ENCODE assay signal across 9 cellular contexts in the genomic region with DNA sequence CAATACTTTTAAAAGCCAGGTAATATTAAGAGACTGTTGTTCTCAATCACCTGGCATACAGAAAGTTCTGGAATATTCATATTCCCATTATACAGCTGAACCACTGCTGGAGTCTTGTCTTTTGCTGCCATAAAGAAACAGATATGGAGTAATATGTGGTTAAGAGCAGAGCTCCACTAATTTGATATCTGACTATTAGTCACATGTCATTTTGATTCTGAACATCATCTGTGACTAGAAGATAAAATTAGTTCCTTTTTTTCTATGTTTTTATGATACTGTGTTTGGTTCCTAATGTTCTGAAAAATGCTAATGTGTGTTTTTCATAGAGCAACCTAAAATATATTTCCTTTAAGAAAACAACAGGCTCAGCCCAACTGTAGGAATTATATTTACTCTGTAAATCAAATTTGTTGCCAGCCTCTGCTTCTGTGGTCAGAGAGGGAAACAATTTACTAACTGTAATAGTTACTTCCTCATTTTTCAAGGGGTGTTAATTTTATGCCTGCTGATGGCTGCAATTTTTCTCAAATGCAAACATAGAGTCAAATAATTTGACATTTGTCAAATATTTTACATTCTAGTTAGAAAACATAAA. TPM values are rescaled to one million over a fixed set of nuclear protein-coding genes. Genes with fewer than 3 reads are reported as not detected.
DNase-seq lines count a peak whose midpoint lies in the region; ATAC-seq and TF ChIP-seq lines count a peak whose summit lies in the region.
"Had no signal": no experiment of that assay in that cellular context is flagged by ENCODE, and none has a peak within 500 bp of the region (broad histone marks: within the 10 kb centered on the region; RNA-seq: fewer than 3 reads in every experiment).

No MANE protein-coding gene starts in this region.

- ATAC-seq in GM21526 (IDR thresholded peaks at IDR 0.05; ENCODE audit: low FRiP score, unreplicated experiment) = peak; percentile 53
- ATAC-seq in activated T-helper 17 cell treated with anti-CD3 and anti-CD28 coated beads, Interleukin-2, amount 50 U/mL, for 72 hours (replicated peaks) = no peak

- peak overlapping the region; percentile 25 to 81 (median 66) for H3K4me3 Mint-ChIP-seq in IgD-negative memory B cell
- no peak overlapping the region for H3K4me3 Mint-ChIP-seq in activated T-helper 17 cell treated with anti-CD3 and anti-CD28 coated beads, Interleukin-2, amount 50 U/mL, for 72 hours
- H3K4me3 Mint-ChIP-seq: nephron had no signal

- peaks cover 27 to 44% (median 31%) of the 10 kb centered on the region in 3 donors for H3K4me1 Mint-ChIP-seq in IgD-negative memory B cell
- peaks cover 28% of the 10 kb centered on the region for H3K4me1 Mint-ChIP-seq in activated T-helper 17 cell treated with anti-CD3 and anti-CD28 coated beads, Interleukin-2, amount 50 U/mL, for 72 hours

- no peak overlapping the region for H3K27ac ChIP-seq in caudate nucleus (ENCODE audit: low read depth, low read length)

- peaks cover 2% of the 10 kb centered on the region for H3K36me3 Mint-ChIP-seq in IgD-negative memory B cell
- no peaks in the 10 kb centered on the region for H3K36me3 Mint-ChIP-seq in activated T-helper 17 cell treated with anti-CD3 and anti-CD28 coated beads, Interleukin-2, amount 50 U/mL, for 72 hours (ENCODE audit: low read depth)

- peak; percentile 35 for DNase-seq in GM12865 (ENCODE audit: low read depth)
- peak; percentile 12 for DNase-seq in left kidney (ENCODE audit: low read depth, low spot score)
- DNase-seq in NCI-H1436 treated with DMSO at 0.1 percent for 48 hours (lab: John Stamatoyannopoulos, UW) = no peak
- DNase-seq in caudate nucleus (lab: John Stamatoyannopoulos, UW) = no peak
- no peak for DNase-seq in activated CD4-positive, alpha-beta T cell treated with anti-CD3 and anti-CD28 coated beads, Interleukin-2, amount 50 U/mL, for 48 hours

- no peaks in the 10 kb centered on the region for H3K27me3 Mint-ChIP-seq in IgD-negative memory B cell
- H3K27me3 Mint-ChIP-seq in activated T-helper 17 cell treated with anti-CD3 and anti-CD28 coated beads, Interleukin-2, amount 50 U/mL, for 72 hours = no peaks in the 10 kb centered on the region

- no peak overlapping the region for H3K4me3 ChIP-seq in GM12865 (ENCODE audit: low read depth, low read length)

- no peak for TF ChIP-seq CTCF in GM12865 (IDR thresholded peaks at IDR 0.05; ENCODE audit: insufficient read depth, low read depth, low read length, missing control alignments)

- H3K9me3 Mint-ChIP-seq in IgD-negative memory B cell = peaks cover 0 to 2% (median 0%) of the 10 kb centered on the region in 3 donors
- H3K9me3 Mint-ChIP-seq in activated T-helper 17 cell treated with anti-CD3 and anti-CD28 coated beads, Interleukin-2, amount 50 U/mL, for 72 hours = peaks cover 11% of the 10 kb centered on the region
- H3K9me3 Mint-ChIP-seq: nephron had no signal

- H3K27ac Mint-ChIP-seq in IgD-negative memory B cell = peak overlapping the region; percentile 92 to 99 (median 98)
- H3K27ac Mint-ChIP-seq in activated T-helper 17 cell treated with anti-CD3 and anti-CD28 coated beads, Interleukin-2, amount 50 U/mL, for 72 hours = no peak overlapping the region

RNA-seq across cellular contexts. Expression of a gene that starts 33.3 kb away (rescaled TPM):
- polyA plus RNA-seq in IgD-negative memory B cell = 1.9 TPM
- under 1 TPM; 0.24 to 0.37 TPM for total RNA-seq in activated T-helper 17 cell treated with anti-CD3 and anti-CD28 coated beads, Interleukin-2, amount 50 U/mL, for 72 hours

RNA-seq across cellular contexts. Expression of a gene that starts 49.3 kb away (rescaled TPM):
- 15.8 TPM for polyA plus RNA-seq in IgD-negative memory B cell
- 10 to 100 TPM; 60.9 to 99.4 TPM for total RNA-seq in activated T-helper 17 cell treated with anti-CD3 and anti-CD28 coated beads, Interleukin-2, amount 50 U/mL, for 72 hours

Comparison
In these comparisons a context has a peak if more than half of its experiments do, and no peak if none do; other contexts are left out.
1. DNase-seq: peak in GM12865 (single experiment) and left kidney (single experiment); none in NCI-H1436 treated with DMSO at 0.1 percent for 48 hours (single experiment), caudate nucleus (0 of 61) and activated CD4-positive, alpha-beta T cell treated with anti-CD3 and anti-CD28 coated beads, Interleukin-2, amount 50 U/mL, for 48 hours (0 of 2).